21 cellular contexts compared by ENCODE assay signal in the genomic region with DNA sequence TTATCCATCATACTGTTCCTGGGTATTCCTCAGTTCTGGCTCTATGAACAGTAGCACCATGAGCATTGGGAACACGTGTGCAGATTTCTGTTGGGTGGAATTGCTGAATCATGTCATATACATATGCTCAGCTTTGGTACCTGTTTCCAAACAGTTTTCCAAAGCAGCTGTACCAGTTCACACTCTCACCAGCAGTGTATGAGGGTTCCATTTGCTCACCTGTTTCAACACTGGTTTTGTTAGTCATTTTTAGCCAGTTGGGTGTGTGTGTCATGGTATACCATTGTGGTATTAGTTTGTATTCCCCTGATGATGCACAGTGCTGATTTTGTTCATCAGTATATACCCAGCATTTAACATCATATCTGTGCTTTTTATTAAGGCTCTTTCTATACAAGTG. TPM values are rescaled to one million over a fixed set of nuclear protein-coding genes. Genes with fewer than 3 reads are reported as not detected.
DNase-seq lines count a peak whose midpoint lies in the region; ATAC-seq and FAIRE-seq lines count a peak whose summit lies in the region.
"Had no signal": no experiment of that assay in that cellular context is flagged by ENCODE, and none has a peak within 500 bp of the region (broad histone marks: within the 10 kb centered on the region; RNA-seq: fewer than 3 reads in every experiment).

No MANE protein-coding gene starts in this region.

- DNase-seq in activated T-cell treated with anti-CD3 and anti-CD28 coated beads, Interleukin-2, amount 50 U/mL, for 72 hours = peak in 1 of 2 donors; percentile 4
- DNase-seq in activated T-cell treated with anti-CD3 and anti-CD28 coated beads, Interleukin-2, amount 50 U/mL, for 1 hour = no peak
- no peak for DNase-seq in stimulated activated naive CD8-positive, alpha-beta T cell treated with anti-CD3 and anti-CD28 coated beads, Interleukin-15, Interleukin-2, amounts not matched to agents 100 U/mL and 50 U/mL, for 24 hours
- DNase-seq in C1 segment of cervical spinal cord (lab: John Stamatoyannopoulos, UW) (no peak), small intestine (no peak), DMS53 treated with DMSO at 0.1 percent for 48 hours (lab: John Stamatoyannopoulos, UW; ENCODE audit: unreplicated experiment) (no peak)
- DNase-seq: 8988T; CD8-positive, alpha-beta memory T cell; GDM1; H7; NCI-H1105 treated with DMSO at 0.1 percent for 48 hours; NCI-H2081; NCI-H2171; NCI-H345; NCI-H524; NCI-H82; OCI-M1; Right ventricle myocardium superior had no signal

- no peaks in the 10 kb centered on the region for H3K36me3 Mint-ChIP-seq in activated T-cell treated with anti-CD3 and anti-CD28 coated beads, Interleukin-2, amount 50 U/mL, for 72 hours (ENCODE audit: insufficient read depth in 2 of 2)
- H3K36me3 Mint-ChIP-seq in activated T-helper 17 cell treated with anti-CD3 and anti-CD28 coated beads, Interleukin-2, amount 50 U/mL, for 72 hours (ENCODE audit: low read depth) = no peaks in the 10 kb centered on the region

- 91 to 92% (median 92%) methylated on average over 1 of the region's 1 CpG for WGBS in small intestine, 3 donors

- no peaks in the 10 kb centered on the region for H3K4me1 ChIP-seq in small intestine (ENCODE audit: control insufficient read depth in 2 of 2, insufficient read depth in 1 of 2, low read depth in 1 of 2, low read length in 1 of 2)

- no peaks in the 10 kb centered on the region for H3K27me3 ChIP-seq in small intestine (ENCODE audit: control insufficient read depth in 2 of 2, insufficient read depth in 2 of 2, low read length in 2 of 2)

- H3K9me3 ChIP-seq in small intestine (ENCODE audit: control insufficient read depth, low read depth) = no peaks in the 10 kb centered on the region

- H3K36me3 ChIP-seq in small intestine (ENCODE audit: control insufficient read depth in 2 of 2, insufficient read depth in 2 of 2, low read length in 2 of 2) = no peaks in the 10 kb centered on the region

- H3K4me3 ChIP-seq in small intestine (ENCODE audit: low read depth in 1 of 2, low read length in 2 of 2) = no peak overlapping the region

- H3K4me3 Mint-ChIP-seq in activated T-cell treated with anti-CD3 and anti-CD28 coated beads, Interleukin-2, amount 50 U/mL, for 72 hours = peak overlapping the region in 1 of 2 donors; percentile 35
- no peak overlapping the region for H3K4me3 Mint-ChIP-seq in activated T-helper 17 cell treated with anti-CD3 and anti-CD28 coated beads, Interleukin-2, amount 50 U/mL, for 72 hours
- H3K4me3 Mint-ChIP-seq: CD8-positive, alpha-beta memory T cell had no signal

- peaks cover 10% of the 10 kb centered on the region for H3K4me1 Mint-ChIP-seq in activated T-cell treated with anti-CD3 and anti-CD28 coated beads, Interleukin-2, amount 50 U/mL, for 72 hours (ENCODE audit: low read depth)
- H3K4me1 Mint-ChIP-seq in activated T-helper 17 cell treated with anti-CD3 and anti-CD28 coated beads, Interleukin-2, amount 50 U/mL, for 72 hours = peaks cover 4% of the 10 kb centered on the region
- H3K4me1 Mint-ChIP-seq: CD8-positive, alpha-beta memory T cell had no signal

- peak; percentile 90 to 93 for ATAC-seq in activated T-cell treated with anti-CD3 and anti-CD28 coated beads, Interleukin-2, amount 50 U/mL, for 72 hours (replicated peaks in 1 of 2)
- ATAC-seq in activated T-helper 17 cell treated with anti-CD3 and anti-CD28 coated beads, Interleukin-2, amount 50 U/mL, for 72 hours (replicated peaks) = peak; percentile 91
- ATAC-seq in esophagus mucosa = peak; percentile 93
- ATAC-seq in stimulated activated naive CD8-positive, alpha-beta T cell treated with anti-CD3 and anti-CD28 coated beads, Interleukin-15, Interleukin-2, amounts not matched to agents 100 U/mL and 50 U/mL, for 24 hours = peak; percentile 59

- H3K9me3 Mint-ChIP-seq in activated T-cell treated with anti-CD3 and anti-CD28 coated beads, Interleukin-2, amount 50 U/mL, for 72 hours = no peaks in the 10 kb centered on the region
- H3K9me3 Mint-ChIP-seq in activated T-helper 17 cell treated with anti-CD3 and anti-CD28 coated beads, Interleukin-2, amount 50 U/mL, for 72 hours = no peaks in the 10 kb centered on the region
- H3K9me3 Mint-ChIP-seq: CD8-positive, alpha-beta memory T cell had no signal

- H3K27ac Mint-ChIP-seq in activated T-cell treated with anti-CD3 and anti-CD28 coated beads, Interleukin-2, amount 50 U/mL, for 72 hours = peak overlapping the region; percentile 19
- H3K27ac Mint-ChIP-seq in activated T-helper 17 cell treated with anti-CD3 and anti-CD28 coated beads, Interleukin-2, amount 50 U/mL, for 72 hours = no peak overlapping the region

- no peaks in the 10 kb centered on the region for H3K27me3 Mint-ChIP-seq in activated T-cell treated with anti-CD3 and anti-CD28 coated beads, Interleukin-2, amount 50 U/mL, for 72 hours (ENCODE audit: low read depth)
- no peaks in the 10 kb centered on the region for H3K27me3 Mint-ChIP-seq in activated T-helper 17 cell treated with anti-CD3 and anti-CD28 coated beads, Interleukin-2, amount 50 U/mL, for 72 hours

- no peak for FAIRE-seq in small intestine (lab: Jason Lieb, UNC)

- no peak overlapping the region for H3K27ac ChIP-seq in small intestine (ENCODE audit: low read depth in 1 of 2, low read length in 1 of 2)
- H3K27ac ChIP-seq: C4-2B had no signal

RNA-seq across cellular contexts. Expression of gene ECM2, which starts 56.7 kb away (rescaled TPM):
- not detected for total RNA-seq in activated T-cell treated with anti-CD3 and anti-CD28 coated beads, Interleukin-2, amount 50 U/mL, for 72 hours
- not detected for total RNA-seq in activated T-helper 17 cell treated with anti-CD3 and anti-CD28 coated beads, Interleukin-2, amount 50 U/mL, for 72 hours
- 0.56 TPM for total RNA-seq in esophagus mucosa
- 1 to 10 TPM; 1.9 to 2.8 (median 2.5) TPM for polyA plus RNA-seq in small intestine
- total RNA-seq: CD8-positive, alpha-beta memory T cell; H7 had no signal
- polyA plus RNA-seq: CD8-positive, alpha-beta memory T cell had no signal
